In the genomic region with DNA sequence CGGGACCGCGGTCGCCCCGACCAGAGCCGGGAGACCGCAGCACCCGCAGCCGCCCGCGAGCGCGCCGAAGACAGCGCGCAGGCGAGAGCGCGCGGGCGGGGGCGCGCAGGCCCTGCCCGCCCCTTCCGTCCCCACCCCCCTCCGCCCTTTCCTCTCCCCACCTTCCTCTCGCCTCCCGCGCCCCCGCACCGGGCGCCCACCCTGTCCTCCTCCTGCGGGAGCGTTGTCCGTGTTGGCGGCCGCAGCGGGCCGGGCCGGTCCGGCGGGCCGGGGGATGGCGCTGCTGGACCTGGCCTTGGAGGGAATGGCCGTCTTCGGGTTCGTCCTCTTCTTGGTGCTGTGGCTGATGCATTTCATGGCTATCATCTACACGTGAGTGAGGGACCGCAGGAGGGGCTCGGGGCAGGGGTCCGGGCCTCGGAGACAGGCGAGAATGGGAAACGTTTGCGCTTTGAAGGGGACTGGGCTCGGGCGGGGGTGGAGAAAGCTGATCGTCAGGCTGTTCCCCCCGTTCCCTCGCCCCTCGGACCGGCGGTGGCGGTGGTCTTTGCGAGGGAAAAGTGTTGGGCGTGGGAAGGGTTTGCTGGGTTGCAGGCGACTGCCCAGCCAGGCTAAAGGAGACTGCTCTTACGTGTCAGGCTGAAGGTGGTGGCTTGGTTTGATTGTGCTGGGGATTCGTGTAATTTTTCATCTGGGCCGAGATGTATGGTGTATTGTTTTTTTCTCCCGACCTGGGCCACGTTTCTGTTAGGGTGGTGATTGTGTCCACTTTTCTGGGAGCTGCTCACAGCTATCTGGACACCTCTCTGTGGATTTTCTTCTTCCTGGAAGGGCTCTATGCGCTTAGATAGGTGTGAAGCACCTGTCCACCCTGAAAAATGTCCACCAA, we compare ENCODE assay signal across 8 cellular contexts. TPM values are rescaled to one million over a fixed set of nuclear protein-coding genes. Genes with fewer than 3 reads are reported as not detected.
DNase-seq lines count a peak whose midpoint lies in the region; ATAC-seq and TF ChIP-seq lines count a peak whose summit lies in the region.

No MANE protein-coding gene starts in this region.

- TF ChIP-seq CTCF in GM12874 (IDR thresholded peaks at IDR 0.05; ENCODE audit: insufficient read depth, low read depth, low read length) (0 out of 2 replicates have a peak, but pooled peaks have one; percentile 9), KMS-11 (conservative IDR thresholded peaks at IDR 0.05; ENCODE audit: low read depth, low read length) (no peak)

- DNase-seq in activated CD4-positive, alpha-beta T cell treated with anti-CD3 and anti-CD28 coated beads for 4 hours: peak; percentile 56 to 63
- peak; percentile 47 to 82 for DNase-seq in lung microvascular endothelial cell (ENCODE audit: low read depth in 2 of 2)
- DNase-seq in stimulated activated naive B cell treated with anti-CD40 and anti-IgM and Interleukin-4, amounts not matched to agents 10 μg/mL and 1 μg/mL and 100 μg/mL, for 72 hours: peak; percentile 57
- no peak for DNase-seq in putamen (ENCODE audit: low spot score)

- no peaks in the 10 kb centered on the region for H3K27me3 Mint-ChIP-seq in stimulated activated naive B cell treated with anti-CD40 and anti-IgM and Interleukin-4, amounts not matched to agents 10 μg/mL and 1 μg/mL and 100 μg/mL, for 72 hours

- no peak overlapping the region for H3K4me3 ChIP-seq in KMS-11 (IDR thresholded peaks at IDR 0.05; ENCODE audit: insufficient read depth, low read depth, low read length)
- peak overlapping the region; percentile 83 to 98 for H3K4me3 ChIP-seq in duodenal mucosa (ENCODE audit: low read depth in 1 of 2, low read length in 2 of 2)

- no peaks in the 10 kb centered on the region for H3K9me3 Mint-ChIP-seq in stimulated activated naive B cell treated with anti-CD40 and anti-IgM and Interleukin-4, amounts not matched to agents 10 μg/mL and 1 μg/mL and 100 μg/mL, for 72 hours

- H3K27me3 ChIP-seq in KMS-11 (ENCODE audit: insufficient read depth, low read depth) (no peaks in the 10 kb centered on the region), duodenal mucosa (ENCODE audit: control insufficient read depth in 1 of 2, insufficient read depth in 2 of 2, low read length in 2 of 2) (no peaks in the 10 kb centered on the region)

- H3K4me3 Mint-ChIP-seq in stimulated activated naive B cell treated with anti-CD40 and anti-IgM and Interleukin-4, amounts not matched to agents 10 μg/mL and 1 μg/mL and 100 μg/mL, for 72 hours: no peak overlapping the region

- no peaks in the 10 kb centered on the region for H3K36me3 ChIP-seq in KMS-11 (ENCODE audit: insufficient read depth)
- no peaks in the 10 kb centered on the region for H3K36me3 ChIP-seq in duodenal mucosa (ENCODE audit: control insufficient read depth in 1 of 2, insufficient read depth in 2 of 2, low read length in 2 of 2)

- H2AFZ ChIP-seq in KMS-11 (ENCODE audit: low read depth): peak overlapping the region; percentile 96

- H3K9me3 ChIP-seq in duodenal mucosa (ENCODE audit: control insufficient read depth in 1 of 2, low read length in 2 of 2): no peaks in the 10 kb centered on the region

- H3K4me1 Mint-ChIP-seq in stimulated activated naive B cell treated with anti-CD40 and anti-IgM and Interleukin-4, amounts not matched to agents 10 μg/mL and 1 μg/mL and 100 μg/mL, for 72 hours: peaks cover 7 to 13% of the 10 kb centered on the region in 2 donors

- no peak overlapping the region for H3K27ac Mint-ChIP-seq in stimulated activated naive B cell treated with anti-CD40 and anti-IgM and Interleukin-4, amounts not matched to agents 10 μg/mL and 1 μg/mL and 100 μg/mL, for 72 hours

- H3K4me2 ChIP-seq in KMS-11: peak overlapping the region; percentile 79

- H3K27ac ChIP-seq in KMS-11 (peak overlapping the region; percentile 43), duodenal mucosa (ENCODE audit: low read depth, low read length) (peak overlapping the region; percentile 91)

- H3K4me1 ChIP-seq in KMS-11 (ENCODE audit: low read depth, poor library complexity, severe bottlenecking): peaks cover 29% of the 10 kb centered on the region
- H3K4me1 ChIP-seq in duodenal mucosa (ENCODE audit: control insufficient read depth in 1 of 2, insufficient read depth in 2 of 2, low read length in 2 of 2): peaks cover 31 to 36% of the 10 kb centered on the region in 2 donors

- H4K20me1 ChIP-seq in KMS-11 (ENCODE audit: insufficient read depth): no peaks in the 10 kb centered on the region; the same call in 1 of the 2 replicates

- peak; percentile 42 for ATAC-seq in GM21737 (IDR thresholded peaks at IDR 0.05; ENCODE audit: unreplicated experiment)
- peak; percentile 49 to 55 for ATAC-seq in stimulated activated naive B cell treated with anti-CD40 and anti-IgM and Interleukin-4, amounts not matched to agents 10 μg/mL and 1 μg/mL and 100 μg/mL, for 72 hours (replicated peaks)

- H3K9ac ChIP-seq in KMS-11 (peak overlapping the region; percentile 69; the same call in 1 of the 2 replicates), duodenal mucosa (ENCODE audit: low read depth in 1 of 2, low read length in 2 of 2) (peak overlapping the region; percentile 76 to 80)

- H3K36me3 Mint-ChIP-seq in stimulated activated naive B cell treated with anti-CD40 and anti-IgM and Interleukin-4, amounts not matched to agents 10 μg/mL and 1 μg/mL and 100 μg/mL, for 72 hours: peaks cover 0 to 11% of the 10 kb centered on the region in 2 donors

- peaks cover 50% of the 10 kb centered on the region for H3K79me2 ChIP-seq in KMS-11 (ENCODE audit: insufficient read depth, low read depth)

RNA-seq across cellular contexts. Expression of gene UGCG, which starts 0.6 kb away (rescaled TPM):
- total RNA-seq in lung microvascular endothelial cell: 53.0 and 131 TPM in 2 replicates
